1 cellular context compared by ENCODE assay signal in genomic region chr9:91426123-91426745, GRCh38.
TF ChIP-seq lines count a peak whose summit lies in the region.

No MANE protein-coding gene starts in this region.

TF ChIP-seq in K562, 482 proteins besides CTCF, POLR2A, EP300 and RAD21 (continued from another document):
- TF ChIP-seq ZBTB40 (IDR thresholded peaks at IDR 0.05) (no peak), ZBTB40 (CRISPR knock-in tag; IDR thresholded peaks at IDR 0.05) (no peak), KAT2B (IDR thresholded peaks at IDR 0.05; ENCODE audit: low read depth, low read length) (no peak), CREB3L1 (IDR thresholded peaks at IDR 0.05; ENCODE audit: borderline replicate concordance, low read depth) (no peak), ZNF140 (CRISPR knock-in tag; IDR thresholded peaks at IDR 0.05) (no peak), MTA3 (IDR thresholded peaks at IDR 0.05; ENCODE audit: borderline replicate concordance) (no peak)
